8 cellular contexts compared by ENCODE assay signal in genomic region chr19:45681391-45682015, GRCh38. TPM values are rescaled to one million over a fixed set of nuclear protein-coding genes. Genes with fewer than 3 reads are reported as not detected.
DNase-seq lines count a peak whose midpoint lies in the region; ATAC-seq and TF ChIP-seq lines count a peak whose summit lies in the region.

No MANE protein-coding gene starts in this region.

- 3% methylated on average over 45 of the region's 51 CpGs for WGBS in prostate gland

- no peak overlapping the region; the same call in 1 of the 2 replicates for H3K27ac ChIP-seq in HEK293 (ENCODE audit: extremely low read depth, low read depth, low read length)
- H3K27ac ChIP-seq in left ventricle myocardium inferior (replicated peaks): peak overlapping the region; percentile 77
- H3K27ac ChIP-seq in prostate gland: peak overlapping the region; percentile 79 to 86

- POLR2A ChIA-PET in HEK293 (lab: Yijun Ruan, JAX): interaction anchor here (0.6 to 2.4 kb wide), 6 partner anchors 9 to 88 kb away, joined by 3 to 12 read pairs (median 6); partner anchors contain the start of genes QPCTL, SIX5 and SNRPD2
- POLR2A ChIA-PET in T-cell (lab: Charles Lee): no interaction called here

- CTCF ChIA-PET in HEK293 (lab: Yijun Ruan, JAX) (interaction anchor here (0.7 to 11.3 kb wide), 14 partner anchors 10 to 379 kb away, joined by 3 to 121 read pairs (median 5); partner anchors contain the start of genes GIPR, QPCTL and SNRPD2), T-cell (lab: Charles Lee) (interaction anchor here (0.6 to 3.4 kb wide), 5 partner anchors 11 to 1888 kb away, joined by 3 to 20 read pairs (median 4); partner anchors contain the start of genes QPCTL (in 2 of the 2) and SNRPD2 (in 2 of the 2))

- TF ChIP-seq CTCF in HEK293 (tag by site-specific recombination; IDR thresholded peaks at IDR 0.05): peak; percentile 97
- TF ChIP-seq CTCF in left ventricle myocardium inferior (IDR thresholded peaks at IDR 0.05; ENCODE audit: borderline replicate concordance): peak; percentile 99
- peak; percentile 90 to 99 (median 98) for TF ChIP-seq CTCF in prostate gland (IDR thresholded peaks at IDR 0.05)

- peak overlapping the region in 1 of 2 donors; percentile 66 for H3K27ac Mint-ChIP-seq in T-cell

- DNase-seq in ELR (ENCODE audit: low read depth) (peak; percentile 82), NCI-H1436 (lab: John Stamatoyannopoulos, UW) (peak; percentile 62), T-cell (peak; percentile 66 to 88 (median 80)), amygdala (lab: John Stamatoyannopoulos, UW) (peak in 55 of 56 donors; percentile 32 to 91 (median 72)), left ventricle myocardium inferior (peak; percentile 83), prostate gland (ENCODE audit: low spot score) (peak; percentile 92), ureter (ENCODE audit: low spot score) (peak; percentile 90)

- peak overlapping the region; percentile 62 to 73 (median 70) for H3K4me3 Mint-ChIP-seq in T-cell

- peaks cover 11% of the 10 kb centered on the region for H3K4me1 ChIP-seq in HEK293 (ENCODE audit: control insufficient read depth, insufficient read depth, low read length)
- peaks cover 29% of the 10 kb centered on the region for H3K4me1 ChIP-seq in left ventricle myocardium inferior
- H3K4me1 ChIP-seq in prostate gland (replicated peaks): peaks cover 3% of the 10 kb centered on the region

- no peaks in the 10 kb centered on the region for H3K9me3 Mint-ChIP-seq in T-cell

- intact Hi-C loops in left ventricle myocardium inferior (cut with micrococcal nuclease) (no loop called here), prostate gland (cut with DNase I) (no loop called here)

- H3K27me3 ChIP-seq in left ventricle myocardium inferior (ENCODE audit: low read depth) (peaks cover 34% of the 10 kb centered on the region), prostate gland (replicated peaks; ENCODE audit: insufficient read depth) (no peaks in the 10 kb centered on the region)

- TF ChIP-seq POLR2A in prostate gland (IDR thresholded peaks at IDR 0.05): peak; percentile 58

- peaks cover 11% of the 10 kb centered on the region for H3K36me3 Mint-ChIP-seq in T-cell

- no peaks in the 10 kb centered on the region for H3K27me3 Mint-ChIP-seq in T-cell

- H3K36me3 ChIP-seq in HEK293 (ENCODE audit: control insufficient read depth in 2 of 2, insufficient read depth in 1 of 2, low read length in 2 of 2): peaks cover 26 to 32% of the 10 kb centered on the region in 2 experiments; a peak in 2 of 3 replicates
- peaks cover 25% of the 10 kb centered on the region for H3K36me3 ChIP-seq in left ventricle myocardium inferior
- no peaks in the 10 kb centered on the region for H3K36me3 ChIP-seq in prostate gland

- H3K4me3 ChIP-seq in HEK293 (ENCODE audit: low read depth, low read length) (peak overlapping the region; percentile 25), left ventricle myocardium inferior (peak overlapping the region; percentile 60), prostate gland (peak overlapping the region; percentile 25 to 26)

- ATAC-seq in T-cell (replicated peaks in 1 of 4): peak; percentile 76 to 90 (median 87)

- H3K9me3 ChIP-seq in HEK293 (ENCODE audit: control insufficient read depth, insufficient read depth, low read depth, low read length) (no peaks in the 10 kb centered on the region), left ventricle myocardium inferior (replicated peaks) (no peaks in the 10 kb centered on the region), prostate gland (no peaks in the 10 kb centered on the region)

- peaks cover 14 to 25% (median 14%) of the 10 kb centered on the region in 3 donors for H3K4me1 Mint-ChIP-seq in T-cell

TF ChIP-seq in HEK293, 187 proteins besides CTCF, POLR2A, EP300 and RAD21 (continues in another document):
- TF ChIP-seq EGR2 (tag by site-specific recombination; IDR thresholded peaks at IDR 0.05; ENCODE audit: low read depth): peak; percentile 50; the same call in 1 of the 2 replicates
- no peak for TF ChIP-seq ZNF571 (tag by site-specific recombination; IDR thresholded peaks at IDR 0.05)
- peak; percentile 47 for TF ChIP-seq SP2 (tag by site-specific recombination; IDR thresholded peaks at IDR 0.05)
- TF ChIP-seq ZFHX2 (tag by site-specific recombination; conservative IDR thresholded peaks at IDR 0.05): peak; percentile 81
- peak; percentile 62; the same call in 1 of the 2 replicates for TF ChIP-seq KLF16 (tag by site-specific recombination; IDR thresholded peaks at IDR 0.05)
- TF ChIP-seq ZNF10 (tag by site-specific recombination; IDR thresholded peaks at IDR 0.05): peak; percentile 76
- peak; percentile 68; the same call in 1 of the 2 replicates for TF ChIP-seq ZXDB (tag by site-specific recombination; IDR thresholded peaks at IDR 0.05)
- TF ChIP-seq ZNF585B (tag by site-specific recombination; IDR thresholded peaks at IDR 0.05): no peak
- 0 out of 2 replicates have a peak, but pooled peaks have one; percentile 21 for TF ChIP-seq GLIS2 (tag by site-specific recombination; IDR thresholded peaks at IDR 0.05)
- peak; percentile 57 for TF ChIP-seq ZBTB26 (tag by site-specific recombination; optimal IDR thresholded peaks at IDR 0.05)
- peak; percentile 68 for TF ChIP-seq ZEB2 (tag by site-specific recombination; IDR thresholded peaks at IDR 0.05)
- peak; percentile 100 for TF ChIP-seq ZNF560 (tag by site-specific recombination; IDR thresholded peaks at IDR 0.05; ENCODE audit: borderline replicate concordance)
- peak; percentile 24 for TF ChIP-seq ZNF600 (tag by site-specific recombination; IDR thresholded peaks at IDR 0.05)
- TF ChIP-seq IKZF3 (tag by site-specific recombination; IDR thresholded peaks at IDR 0.05): 0 out of 2 replicates have a peak, but pooled peaks have one; percentile 19
- TF ChIP-seq ZNF777 (tag by site-specific recombination; IDR thresholded peaks at IDR 0.05; ENCODE audit: borderline replicate concordance): no peak
- 0 out of 2 replicates have a peak, but pooled peaks have one; percentile 78 for TF ChIP-seq PBX3 (CRISPR knock-in tag; IDR thresholded peaks at IDR 0.05)
- TF ChIP-seq SP3 (tag by site-specific recombination; IDR thresholded peaks at IDR 0.05): peak; percentile 66
- peak; percentile 64 for TF ChIP-seq BCL11B (tag by site-specific recombination; IDR thresholded peaks at IDR 0.05; ENCODE audit: low read depth)
- TF ChIP-seq ZBTB6 (tag by site-specific recombination; IDR thresholded peaks at IDR 0.05): no peak
- no peak for TF ChIP-seq MYNN (tag by site-specific recombination; IDR thresholded peaks at IDR 0.05; ENCODE audit: borderline replicate concordance)
- TF ChIP-seq, protein P1, sequence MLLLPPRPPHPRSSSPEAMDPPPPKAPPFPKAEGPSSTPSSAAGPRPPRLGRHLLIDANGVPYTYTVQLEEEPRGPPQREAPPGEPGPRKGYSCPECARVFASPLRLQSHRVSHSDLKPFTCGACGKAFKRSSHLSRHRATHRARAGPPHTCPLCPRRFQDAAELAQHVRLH (tag by site-specific recombination; IDR thresholded peaks at IDR 0.05): peak; percentile 63; the same call in 1 of the 2 replicates
- TF ChIP-seq BCL11A (tag by site-specific recombination; IDR thresholded peaks at IDR 0.05; ENCODE audit: low read depth): 0 out of 2 replicates have a peak, but pooled peaks have one; percentile 21
- no peak for TF ChIP-seq ZNF175 (tag by site-specific recombination; IDR thresholded peaks at IDR 0.05)
- TF ChIP-seq ZBTB1 (tag by site-specific recombination; IDR thresholded peaks at IDR 0.05): no peak
- TF ChIP-seq ZNF544 (tag by site-specific recombination; IDR thresholded peaks at IDR 0.05): no peak

RNA-seq across cellular contexts. Expression of gene SNRPD2, which starts 10.2 kb away (rescaled TPM):
- total RNA-seq in T-cell: 100 to 1,000 TPM; 375 to 450 (median 395) TPM
- 249 TPM for total RNA-seq in left ventricle myocardium inferior
- 100 to 1,000 TPM; 132 to 240 TPM for total RNA-seq in prostate gland
- total RNA-seq in ureter: 359 TPM

RNA-seq across cellular contexts. Expression of gene QPCTL, which starts 11.0 kb away (rescaled TPM):
- 10 to 100 TPM in 3 of 5 donors, 1 to 10 TPM in 2; 5.4 to 13.7 (median 10.3) TPM for total RNA-seq in T-cell
- total RNA-seq in left ventricle myocardium inferior: 2.2 TPM
- 10 to 100 TPM in 1 of 2 donors, 1 to 10 TPM in 1; 5.2 to 18.4 TPM for total RNA-seq in prostate gland
- total RNA-seq in ureter: 11.5 TPM

RNA-seq across cellular contexts. Expression of gene GIPR, which starts 13.5 kb away (rescaled TPM):
- total RNA-seq in T-cell (10 to 100 TPM in 1 of 5 donors, 1 to 10 TPM in 4; 6.9 to 10.8 (median 7.1) TPM), left ventricle myocardium inferior (4.7 TPM), prostate gland (1 to 10 TPM; 2.6 to 4.9 TPM), ureter (2.8 TPM)

RNA-seq across cellular contexts. Expression of gene EML2, which starts 42.3 kb away (rescaled TPM):
- total RNA-seq in T-cell (10 to 100 TPM; 63.7 to 90.5 (median 74.1) TPM), left ventricle myocardium inferior (48.4 TPM), prostate gland (10 to 100 TPM; 47.3 to 55.6 TPM), ureter (97.7 TPM)

RNA-seq across cellular contexts. Expression of gene FBXO46, which starts 49.2 kb away (rescaled TPM):
- total RNA-seq in T-cell (10 to 100 TPM; 27.9 to 48.3 (median 38.0) TPM), left ventricle myocardium inferior (9.4 TPM), prostate gland (10 to 100 TPM; 21.8 to 26.7 TPM), ureter (24.8 TPM)
